Comparison of ENCODE assay signal across 1 cellular context in the genomic region with DNA sequence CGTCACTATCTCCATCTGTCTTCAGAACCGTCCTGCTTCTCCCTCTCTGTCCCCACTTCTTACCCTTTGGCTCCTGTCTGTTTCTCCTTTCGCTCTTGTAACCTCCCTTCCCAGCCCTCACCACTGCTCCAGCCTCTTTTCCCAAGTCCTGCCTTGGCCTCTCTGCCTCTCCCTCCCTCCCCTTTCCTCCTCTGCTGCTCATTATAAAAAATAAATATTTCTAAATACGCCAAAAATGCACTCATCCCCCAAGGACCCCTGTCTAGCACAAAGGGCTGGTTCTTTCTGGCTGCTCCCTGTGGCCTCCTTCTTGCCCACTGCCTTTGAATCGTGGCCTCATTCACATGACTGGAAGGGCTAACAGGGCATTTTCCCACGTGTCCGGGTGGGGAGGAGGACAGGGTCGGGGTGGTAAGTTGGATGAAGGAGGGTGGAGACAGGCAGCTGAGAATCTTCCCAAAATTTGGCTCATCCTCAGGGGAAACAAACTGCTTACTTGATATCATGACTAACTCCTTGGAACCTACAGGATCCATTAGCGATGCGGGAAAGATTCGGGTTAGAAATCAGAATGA.
TF ChIP-seq lines count a peak whose summit lies in the region.

No MANE protein-coding gene starts in this region.

TF ChIP-seq in liver, 16 proteins besides CTCF, POLR2A, EP300 and RAD21 (continued from another document):
- TF ChIP-seq, protein P1, sequence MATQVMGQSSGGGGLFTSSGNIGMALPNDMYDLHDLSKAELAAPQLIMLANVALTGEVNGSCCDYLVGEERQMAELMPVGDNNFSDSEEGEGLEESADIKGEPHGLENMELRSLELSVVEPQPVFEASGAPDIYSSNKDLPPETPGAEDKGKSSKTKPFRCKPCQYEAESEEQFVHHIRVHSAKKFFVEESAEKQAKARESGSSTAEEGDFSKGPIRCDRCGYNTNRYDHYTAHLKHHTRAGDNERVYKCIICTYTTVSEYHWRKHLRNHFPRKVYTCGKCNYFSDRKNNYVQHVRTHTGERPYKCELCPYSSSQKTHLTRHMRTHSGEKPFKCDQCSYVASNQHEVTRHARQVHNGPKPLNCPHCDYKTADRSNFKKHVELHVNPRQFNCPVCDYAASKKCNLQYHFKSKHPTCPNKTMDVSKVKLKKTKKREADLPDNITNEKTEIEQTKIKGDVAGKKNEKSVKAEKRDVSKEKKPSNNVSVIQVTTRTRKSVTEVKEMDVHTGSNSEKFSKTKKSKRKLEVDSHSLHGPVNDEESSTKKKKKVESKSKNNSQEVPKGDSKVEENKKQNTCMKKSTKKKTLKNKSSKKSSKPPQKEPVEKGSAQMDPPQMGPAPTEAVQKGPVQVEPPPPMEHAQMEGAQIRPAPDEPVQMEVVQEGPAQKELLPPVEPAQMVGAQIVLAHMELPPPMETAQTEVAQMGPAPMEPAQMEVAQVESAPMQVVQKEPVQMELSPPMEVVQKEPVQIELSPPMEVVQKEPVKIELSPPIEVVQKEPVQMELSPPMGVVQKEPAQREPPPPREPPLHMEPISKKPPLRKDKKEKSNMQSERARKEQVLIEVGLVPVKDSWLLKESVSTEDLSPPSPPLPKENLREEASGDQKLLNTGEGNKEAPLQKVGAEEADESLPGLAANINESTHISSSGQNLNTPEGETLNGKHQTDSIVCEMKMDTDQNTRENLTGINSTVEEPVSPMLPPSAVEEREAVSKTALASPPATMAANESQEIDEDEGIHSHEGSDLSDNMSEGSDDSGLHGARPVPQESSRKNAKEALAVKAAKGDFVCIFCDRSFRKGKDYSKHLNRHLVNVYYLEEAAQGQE (IDR thresholded peaks at IDR 0.05) = no peak
- no peak for TF ChIP-seq FOXA2 (IDR thresholded peaks at IDR 0.05)
- no peak for TF ChIP-seq NR2F2 (IDR thresholded peaks at IDR 0.05)
- no peak for TF ChIP-seq HNF4A (conservative IDR thresholded peaks at IDR 0.05)
- TF ChIP-seq, protein P2, sequence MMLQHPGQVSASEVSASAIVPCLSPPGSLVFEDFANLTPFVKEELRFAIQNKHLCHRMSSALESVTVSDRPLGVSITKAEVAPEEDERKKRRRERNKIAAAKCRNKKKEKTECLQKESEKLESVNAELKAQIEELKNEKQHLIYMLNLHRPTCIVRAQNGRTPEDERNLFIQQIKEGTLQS (IDR thresholded peaks at IDR 0.05) = no peak
- TF ChIP-seq, protein P3, sequence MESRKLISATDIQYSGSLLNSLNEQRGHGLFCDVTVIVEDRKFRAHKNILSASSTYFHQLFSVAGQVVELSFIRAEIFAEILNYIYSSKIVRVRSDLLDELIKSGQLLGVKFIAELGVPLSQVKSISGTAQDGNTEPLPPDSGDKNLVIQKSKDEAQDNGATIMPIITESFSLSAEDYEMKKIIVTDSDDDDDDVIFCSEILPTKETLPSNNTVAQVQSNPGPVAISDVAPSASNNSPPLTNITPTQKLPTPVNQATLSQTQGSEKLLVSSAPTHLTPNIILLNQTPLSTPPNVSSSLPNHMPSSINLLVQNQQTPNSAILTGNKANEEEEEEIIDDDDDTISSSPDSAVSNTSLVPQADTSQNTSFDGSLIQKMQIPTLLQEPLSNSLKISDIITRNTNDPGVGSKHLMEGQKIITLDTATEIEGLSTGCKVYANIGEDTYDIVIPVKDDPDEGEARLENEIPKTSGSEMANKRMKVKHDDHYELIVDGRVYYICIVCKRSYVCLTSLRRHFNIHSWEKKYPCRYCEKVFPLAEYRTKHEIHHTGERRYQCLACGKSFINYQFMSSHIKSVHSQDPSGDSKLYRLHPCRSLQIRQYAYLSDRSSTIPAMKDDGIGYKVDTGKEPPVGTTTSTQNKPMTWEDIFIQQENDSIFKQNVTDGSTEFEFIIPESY (IDR thresholded peaks at IDR 0.05) = no peak
- TF ChIP-seq TAF1 (conservative IDR thresholded peaks at IDR 0.05) = no peak
- TF ChIP-seq FOXA1 (IDR thresholded peaks at IDR 0.05) = no peak
- no peak for TF ChIP-seq JUND (IDR thresholded peaks at IDR 0.05)
- no peak for TF ChIP-seq HNF4G (IDR thresholded peaks at IDR 0.05)
- TF ChIP-seq YY1 (IDR thresholded peaks at IDR 0.05) = no peak
- TF ChIP-seq EGR1 (IDR thresholded peaks at IDR 0.05; ENCODE audit: low read depth in 2 of 2) = no peak
- TF ChIP-seq SP1 (IDR thresholded peaks at IDR 0.05) = no peak
- TF ChIP-seq GABPA (IDR thresholded peaks at IDR 0.05 in 1 of 2, conservative IDR thresholded peaks at IDR 0.05 in 1 of 2) = no peak
